ENCODE assay signal across 27 cellular contexts in the genomic region with DNA sequence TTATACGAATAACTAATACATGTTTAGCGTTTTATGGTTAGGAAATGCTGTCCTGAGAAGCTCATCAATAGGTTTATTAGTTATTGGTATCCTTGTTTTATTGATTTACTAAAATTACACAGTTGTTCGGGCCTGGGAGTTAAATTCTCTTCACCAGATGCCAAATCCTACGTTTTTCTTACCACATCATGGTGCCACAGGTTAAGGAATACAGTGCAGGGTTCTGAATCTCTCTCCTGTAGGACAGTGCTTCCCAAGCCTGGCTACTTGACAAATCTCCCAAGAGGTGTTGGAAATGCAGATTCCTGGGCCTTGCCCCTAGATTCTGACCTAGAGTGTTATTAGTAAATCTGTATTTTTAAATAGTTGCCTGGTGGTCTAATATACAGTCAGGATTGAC. TPM values are rescaled to one million over a fixed set of nuclear protein-coding genes. Genes with fewer than 3 reads are reported as not detected.
DNase-seq lines count a peak whose midpoint lies in the region; ATAC-seq, FAIRE-seq and TF ChIP-seq lines count a peak whose summit lies in the region.
"Had no signal": no experiment of that assay in that cellular context is flagged by ENCODE, and none has a peak within 500 bp of the region (broad histone marks: within the 10 kb centered on the region; RNA-seq: fewer than 3 reads in every experiment).

No MANE protein-coding gene starts in this region.

- H3K23ac ChIP-seq in IMR-90 (ENCODE audit: low read depth, low read length) (no peak overlapping the region), H1 (ENCODE audit: insufficient read length) (no peak overlapping the region)

- intact Hi-C loops in IMR-90 (cut with micrococcal nuclease) (loop anchor here (5.0 kb wide), 1 partner anchor 505 kb away; no protein-coding TSS in a partner anchor), prostate gland (cut with DNase I) (no loop called here)

- H2AFZ ChIP-seq in IMR-90 (replicated peaks; ENCODE audit: low read length, poor library complexity), result no peak overlapping the region
- no peak overlapping the region for H2AFZ ChIP-seq in H1 (ENCODE audit: low read length)
- H2AFZ ChIP-seq in osteoblast (ENCODE audit: low read length), result no peak overlapping the region

- H2BK15ac ChIP-seq in IMR-90 (ENCODE audit: low read depth, low read length), result no peak overlapping the region
- no peak overlapping the region for H2BK15ac ChIP-seq in H1 (ENCODE audit: low read length)

- H3K79me2 ChIP-seq in H1 (ENCODE audit: control insufficient read depth in 1 of 2, insufficient read depth in 2 of 2, low read length in 2 of 2), result no peaks in the 10 kb centered on the region
- H3K79me2 ChIP-seq in osteoblast (ENCODE audit: insufficient read depth, low read length), result no peaks in the 10 kb centered on the region

- H4K20me1 ChIP-seq in IMR-90 (ENCODE audit: insufficient read depth, low read length) (no peaks in the 10 kb centered on the region), H1 (replicated peaks in 1 of 2; ENCODE audit: control insufficient read depth in 1 of 2, insufficient read depth in 2 of 2, low read length in 2 of 2) (no peaks in the 10 kb centered on the region), osteoblast (ENCODE audit: insufficient read depth, low read length) (no peaks in the 10 kb centered on the region)

- no CpG with 5 or more reads among the region's 4 CpGs for WGBS in IMR-90 (ENCODE audit: extremely low coverage in 2 of 2, insufficient read length in 1 of 2), 2 experiments
- 78% methylated on average over 4 of the region's 4 CpGs; no CpG with 5 or more reads in 1 of the 2 experiments for whole genome bisulfite sequencing in H1 (ENCODE audit: extremely low coverage in 1 of 2, insufficient coverage in 1 of 2, insufficient read length in 1 of 2, insufficient replicate concordance in 2 of 2, low coverage in 1 of 2, low lambda C conversion rate in 2 of 2, missing lambda C conversion rate in 1 of 2), 2 experiments
- 93% methylated on average over 4 of the region's 4 CpGs for WGBS in prostate gland

- no peak overlapping the region for H3K27ac ChIP-seq in IMR-90 (ENCODE audit: insufficient read depth, low read length)
- no peak overlapping the region for H3K27ac ChIP-seq in H1 (ENCODE audit: low read depth, low read length)
- no peak overlapping the region for H3K27ac ChIP-seq in osteoblast (ENCODE audit: low read depth, low read length)
- H3K27ac ChIP-seq in prostate gland, result no peak overlapping the region
- H3K27ac ChIP-seq: BLaER1 treated with 17β-estradiol and CSF1 and Interleukin-3, amounts not matched to agents 10 nM and 100 nM; C4-2B had no signal

- H3K9me3 ChIP-seq in BE2C (no peaks in the 10 kb centered on the region), IMR-90 (ENCODE audit: control insufficient read depth, insufficient read depth, low read length) (no peaks in the 10 kb centered on the region), H1 (ENCODE audit: insufficient read depth in 2 of 2, low read depth in 1 of 2, low read length in 1 of 2) (no peaks in the 10 kb centered on the region; a peak in 1 of 4 replicates), osteoblast (ENCODE audit: low read depth, low read length) (no peaks in the 10 kb centered on the region), prostate gland (no peaks in the 10 kb centered on the region)
- H3K9me3 ChIP-seq: BLaER1 treated with 17β-estradiol and CSF1 and Interleukin-3, amounts not matched to agents 10 nM and 100 nM; Caco-2 had no signal

- H2AK9ac ChIP-seq in IMR-90 (replicated peaks; ENCODE audit: low read depth, low read length, poor library complexity), result no peak overlapping the region

- H2BK20ac ChIP-seq in IMR-90 (ENCODE audit: low read depth, low read length), result no peak overlapping the region
- H2BK20ac ChIP-seq in H1 (ENCODE audit: low read length), result no peak overlapping the region

- TF ChIP-seq EP300 in H1 (IDR thresholded peaks at IDR 0.05; ENCODE audit: borderline replicate concordance in 1 of 2, low read depth in 2 of 2, low read length in 2 of 2), result no peak

- H3K9ac ChIP-seq in IMR-90 (ENCODE audit: low read depth, low read length) (no peak overlapping the region), H1 (replicated peaks in 1 of 4; ENCODE audit: extremely low read depth in 1 of 4, low read depth in 3 of 4, low read length in 3 of 4) (no peak overlapping the region)
- H3K9ac ChIP-seq: BLaER1 treated with 17β-estradiol and CSF1 and Interleukin-3, amounts not matched to agents 10 nM and 100 nM had no signal

- CTCF ChIA-PET in IMR-90 (lab: Yijun Ruan, JAX) (no interaction called here), H1 (lab: Charles Lee; ENCODE audit: partially characterized antibody) (interaction anchor here (0.7 to 1.2 kb wide), 6 partner anchors 8 to 556 kb away, joined by 3 to 7 read pairs (median 3); no protein-coding TSS in a partner anchor)

- TF ChIP-seq RAD21 in IMR-90 (IDR thresholded peaks at IDR 0.05; ENCODE audit: low read length) (0 out of 2 replicates have a peak, but pooled peaks have one; percentile 3), H1 (IDR thresholded peaks at IDR 0.05 in 1 of 2, conservative IDR thresholded peaks at IDR 0.05 in 1 of 2; ENCODE audit: low read depth in 2 of 2, low read length in 2 of 2) (peak; percentile 66 to 67)

- H3K23me2 ChIP-seq in H1 (ENCODE audit: low read depth, low read length), result no peaks in the 10 kb centered on the region; the same call in none of the 2 replicates

- H3K4me1 ChIP-seq in BE2C (no peaks in the 10 kb centered on the region), IMR-90 (ENCODE audit: control insufficient read depth, insufficient read depth, low read length) (no peaks in the 10 kb centered on the region), H1 (replicated peaks in 1 of 4; ENCODE audit: control insufficient read depth in 3 of 4, insufficient read depth in 4 of 4, low read length in 3 of 4) (peaks cover 0 to 3% (median 1%) of the 10 kb centered on the region in 4 experiments; a peak in 1 of 7 replicates), osteoblast (ENCODE audit: insufficient read depth, low read length) (peaks cover 5% of the 10 kb centered on the region), prostate gland (replicated peaks) (no peaks in the 10 kb centered on the region)
- H3K4me1 ChIP-seq: Caco-2 had no signal

- no peak overlapping the region for H3K4ac ChIP-seq in IMR-90 (ENCODE audit: low read depth, low read length)
- H3K4ac ChIP-seq in H1 (replicated peaks; ENCODE audit: insufficient read length, low read depth, low read length), result no peak overlapping the region

- H4K5ac ChIP-seq in IMR-90 (ENCODE audit: low read depth, low read length) (no peak overlapping the region), H1 (ENCODE audit: insufficient read length, low read depth, low read length) (no peak overlapping the region)

- BruUV-seq in IMR-90 (replicated peaks; lab: Mats Ljungman, UMichigan), result no TSS peak

- TF ChIP-seq CTCF in BE2C (IDR thresholded peaks at IDR 0.05; ENCODE audit: low read depth, low read length) (peak; percentile 36), IMR-90 (conservative IDR thresholded peaks at IDR 0.05; ENCODE audit: low read depth, low read length) (no peak), H1 (IDR thresholded peaks at IDR 0.05; ENCODE audit: control extremely low read depth in 1 of 3, insufficient read depth in 1 of 3, low read depth in 1 of 3, low read length in 3 of 3) (peak in 2 of 3 experiments; percentile 22 to 26; a peak in 2 of 4 replicates), osteoblast (IDR thresholded peaks at IDR 0.05; ENCODE audit: extremely low read depth, low read depth, low read length) (no peak), prostate gland (IDR thresholded peaks at IDR 0.05) (no peak)

- TF ChIP-seq POLR2A in IMR-90 (IDR thresholded peaks at IDR 0.05; ENCODE audit: low read depth, low read length), result no peak
- no peak for TF ChIP-seq POLR2A in H1 (IDR thresholded peaks at IDR 0.05; ENCODE audit: control extremely low read depth in 1 of 2, low read depth in 2 of 2, low read length in 2 of 2)
- TF ChIP-seq POLR2A in prostate gland (IDR thresholded peaks at IDR 0.05), result no peak

- no peaks in the 10 kb centered on the region for H3K27me3 ChIP-seq in BE2C
- H3K27me3 ChIP-seq in IMR-90 (ENCODE audit: control insufficient read depth, insufficient read depth, low read length), result peaks cover 61% of the 10 kb centered on the region
- H3K27me3 ChIP-seq in H1 (replicated peaks in 1 of 4; ENCODE audit: control insufficient read depth in 3 of 4, extremely low read depth in 1 of 4, insufficient read depth in 3 of 4, low read length in 3 of 4), result peaks cover 9 to 21% (median 19%) of the 10 kb centered on the region in 4 experiments
- peaks cover 64% of the 10 kb centered on the region for H3K27me3 ChIP-seq in osteoblast (ENCODE audit: insufficient read depth, low read length)
- no peaks in the 10 kb centered on the region for H3K27me3 ChIP-seq in prostate gland (replicated peaks; ENCODE audit: insufficient read depth)

- H2AK5ac ChIP-seq in IMR-90 (ENCODE audit: low read depth, low read length) (no peak overlapping the region), H1 (ENCODE audit: low read depth, low read length) (no peak overlapping the region)

- no peaks in the 10 kb centered on the region for H3K9me1 ChIP-seq in IMR-90 (ENCODE audit: insufficient read depth, low read length)

- POLR2A ChIA-PET in IMR-90 (lab: Charles Lee; ENCODE audit: unreplicated experiment), result no interaction called here
- POLR2A ChIA-PET in H1 (lab: Charles Lee; ENCODE audit: partially characterized antibody), result no interaction called here

- no peak overlapping the region for H3K4me2 ChIP-seq in IMR-90 (ENCODE audit: low read depth, low read length)
- no peak overlapping the region for H3K4me2 ChIP-seq in H1 (ENCODE audit: insufficient read depth in 1 of 2, low read depth in 2 of 2, low read length in 2 of 2)
- H3K4me2 ChIP-seq in osteoblast (ENCODE audit: insufficient read depth, low read length), result no peak overlapping the region
- H3K4me2 ChIP-seq: BLaER1 treated with 17β-estradiol and CSF1 and Interleukin-3, amounts not matched to agents 10 nM and 100 nM had no signal

- in situ Hi-C loops in IMR-90 (cut with MboI; ENCODE audit: low sequenced_read_pairs), result no loop called here

- H2BK5ac ChIP-seq in IMR-90 (ENCODE audit: low read depth, low read length, poor library complexity, severe bottlenecking), result no peak overlapping the region
- H2BK5ac ChIP-seq in H1 (ENCODE audit: low read depth, low read length), result no peak overlapping the region

- H3K79me1 ChIP-seq in IMR-90 (ENCODE audit: low read depth in 1 of 2, low read length in 2 of 2) (no peaks in the 10 kb centered on the region), H1 (ENCODE audit: low read depth, low read length) (no peaks in the 10 kb centered on the region)

- H3K4me3 ChIP-seq in BE2C (ENCODE audit: low read depth, low read length) (no peak overlapping the region), IMR-90 (ENCODE audit: insufficient read depth, low read depth, low read length) (no peak overlapping the region), H1 (ENCODE audit: extremely low read depth in 1 of 4, insufficient read depth in 2 of 4, low read depth in 3 of 4, low read length in 4 of 4) (no peak overlapping the region), osteoblast (ENCODE audit: insufficient read depth, low read length) (no peak overlapping the region), prostate gland (no peak overlapping the region)
- H3K4me3 ChIP-seq: BLaER1 treated with 17β-estradiol and CSF1 and Interleukin-3, amounts not matched to agents 10 nM and 100 nM; GM12878 had no signal

- H4K91ac ChIP-seq in IMR-90 (ENCODE audit: insufficient read depth, low read depth, low read length) (no peak overlapping the region), H1 (replicated peaks; ENCODE audit: insufficient read length, low read length) (no peak overlapping the region)

- H3K56ac ChIP-seq in IMR-90 (ENCODE audit: extremely low read depth, insufficient read depth, low read length) (no peak overlapping the region), H1 (replicated peaks; ENCODE audit: insufficient read length, low read depth, low read length) (no peak overlapping the region)

- H3K36me3 ChIP-seq in BE2C, result no peaks in the 10 kb centered on the region
- no peaks in the 10 kb centered on the region for H3K36me3 ChIP-seq in IMR-90 (ENCODE audit: control insufficient read depth, insufficient read depth, low read length)
- H3K36me3 ChIP-seq in H1 (ENCODE audit: control insufficient read depth in 2 of 4, insufficient read depth in 4 of 4, low read length in 3 of 4), result no peaks in the 10 kb centered on the region
- H3K36me3 ChIP-seq in osteoblast (ENCODE audit: insufficient read depth, low read length), result no peaks in the 10 kb centered on the region
- no peaks in the 10 kb centered on the region for H3K36me3 ChIP-seq in prostate gland
- H3K36me3 ChIP-seq: BLaER1 treated with 17β-estradiol and CSF1 and Interleukin-3, amounts not matched to agents 10 nM and 100 nM had no signal

- ATAC-seq in IMR-90 (ENCODE audit: low read depth), result no peak
- ATAC-seq: CD8-positive, alpha-beta T cell; GM12878 had no signal

- no peak overlapping the region for H2BK120ac ChIP-seq in IMR-90 (ENCODE audit: low read depth, low read length)
- H2BK120ac ChIP-seq in H1 (replicated peaks; ENCODE audit: low read depth, low read length), result no peak overlapping the region

- H3K18ac ChIP-seq in IMR-90 (ENCODE audit: low read depth, low read length) (no peak overlapping the region), H1 (ENCODE audit: extremely low read depth, low read length) (no peak overlapping the region)

- no peak for DNase-seq in BE2C
- DNase-seq in IMR-90, result no peak
- no peak for DNase-seq in H1 (ENCODE audit: low read depth in 1 of 2, low spot score in 2 of 2)
- peak; percentile 52 for DNase-seq in osteoblast (ENCODE audit: insufficient read length, low spot score, missing footprints)
- no peak for DNase-seq in prostate gland (ENCODE audit: low spot score)
- DNase-seq in ecto neural progenitor cell (ENCODE audit: low spot score), result no peak
- no peak for DNase-seq in SW 1271 (lab: John Stamatoyannopoulos, UW)
- DNase-seq: 8988T; ACHN; Caco-2; Calu3; CD4-positive, alpha-beta T cell; CD8-positive, alpha-beta T cell; DMS153; DMS53; DMS79; DND-41; EL; GDM1 had no signal

- dilution Hi-C loops in IMR-90 (cut with HindIII; ENCODE audit: low sequenced_read_pairs, unreplicated experiment), result no loop called here

- FAIRE-seq in H1 (lab: Jason Lieb, UNC), result no peak
- FAIRE-seq: A204.1, D721Med, GM12878, GM12892, GM18507 had no signal

- H3K14ac ChIP-seq in IMR-90 (replicated peaks; ENCODE audit: low read depth, low read length) (no peak overlapping the region), H1 (ENCODE audit: insufficient read length) (no peak overlapping the region)

- no peak overlapping the region for H2BK12ac ChIP-seq in H1 (ENCODE audit: low read depth, low read length)

- no peak overlapping the region for H4K8ac ChIP-seq in IMR-90 (ENCODE audit: low read depth in 2 of 2, low read length in 2 of 2)
- H4K8ac ChIP-seq in H1 (ENCODE audit: extremely low read depth, insufficient read depth, low read length), result no peak overlapping the region

RNA-seq across cellular contexts. Expression of gene ITGA9, which starts 4.2 kb away (rescaled TPM):
- polyA plus RNA-seq in BE2C (2012; ENCODE audit: insufficient read depth, insufficient read length, low read depth), result 15.5 TPM
- total RNA-seq in IMR-90 (2012; rRNA removed) (under 0.01 TPM in 2 replicates), osteoblast (0.29 and 0.36 TPM in 2 replicates), prostate gland (10 to 100 TPM; 13.7 to 55.0 TPM)
- polyA plus RNA-seq in IMR-90 (2012; rRNA removed) (0.04 TPM in 1 of 2 replicates, not detected in the other), H1 (2011; rRNA removed) (0.73 and 1.8 TPM in 2 replicates)
- not detected in 2 replicates for polyA plus RNA-seq in IMR-90 (2012; cell fraction: cytosol; rRNA removed)
- 0.02 TPM in 1 of 2 replicates, not detected in the other for polyA plus RNA-seq in IMR-90 (2012; cell fraction: nucleus; rRNA removed; ENCODE audit: low replicate concordance)
- 4.6 and 5.0 TPM in 2 replicates for total RNA-seq in H1 (2021; fragmentation: NEBNext Ultra II Directional; extraction: Animal tissue kit (Norgen Biotek cat#: 25700))
- polyA plus RNA-seq in H1 (2011; cell fraction: cytosol; rRNA removed), result 1.3 TPM
- 3.5 TPM for polyA plus RNA-seq in H1 (2011; cell fraction: nucleus; rRNA removed)
- polyA plus RNA-seq in H1 (2012, experiment 1 of 2), result 1.6 to 2.2 TPM (median 2.0 TPM) in 4 replicates
- 0.22 TPM for polyA plus RNA-seq in H1 (2012, experiment 2 of 2)
- polyA plus RNA-seq in H1 (2013, experiment 1 of 2), result 6.0 TPM
- 6.3 TPM for polyA plus RNA-seq in H1 (2013, experiment 2 of 2)
- 5.7 TPM in 2 replicates for polyA minus RNA-seq in H1 (2011; rRNA and poly(A)+ RNA removed)
- 3.1 TPM for polyA minus RNA-seq in H1 (2011; cell fraction: cytosol; rRNA and poly(A)+ RNA removed)
- polyA minus RNA-seq in H1 (2011; cell fraction: nucleus; rRNA and poly(A)+ RNA removed), result 9.2 TPM
- total RNA-seq: CD4-positive, alpha-beta T cell; CD8-positive, alpha-beta T cell had no signal
- polyA plus RNA-seq: BJ had no signal

Comparison
In these comparisons a context has a peak if more than half of its experiments do, and no peak if none do; other contexts are left out.
1. CTCF ChIP-seq: peak in BE2C (single experiment) and H1 (2 of 3); none in IMR-90 (single experiment), osteoblast (single experiment) and prostate gland (0 of 4).